Comparison of ENCODE assay signal across 11 cellular contexts in genomic region chr15:73368301-73369072, GRCh38. TPM values are rescaled to one million over a fixed set of nuclear protein-coding genes. Genes with fewer than 3 reads are reported as not detected.
A peak's percentile ranks its signal among the peaks of the same experiment; 100 is the strongest.
DNase-seq lines count a peak whose midpoint lies in the region; ATAC-seq lines count a peak whose summit lies in the region.
"Had no signal": no experiment of that assay in that cellular context is flagged by ENCODE, and none has a peak within 500 bp of the region (broad histone marks: within the 10 kb centered on the region; RNA-seq: fewer than 3 reads in every experiment).

Gene HCN4 (minus strand): TSS chr15:73368958. CDS start chr15:73368270, 688 bp downstream.

- H3K9me3 ChIP-seq in duodenal mucosa (ENCODE audit: control insufficient read depth in 1 of 2, low read length in 2 of 2) (no peaks in the 10 kb centered on the region), mesodermal cell (ENCODE audit: control insufficient read depth, low read length) (no peaks in the 10 kb centered on the region)
- H3K9me3 ChIP-seq: tibial nerve had no signal

- H3K36me3 ChIP-seq in duodenal mucosa (ENCODE audit: control insufficient read depth in 1 of 2, insufficient read depth in 2 of 2, low read length in 2 of 2) (no peaks in the 10 kb centered on the region), mesodermal cell (ENCODE audit: control insufficient read depth, insufficient read depth, low read length) (no peaks in the 10 kb centered on the region)
- H3K36me3 ChIP-seq: tibial nerve had no signal

- peaks cover 0 to 5% of the 10 kb centered on the region in 2 donors for H3K4me1 ChIP-seq in duodenal mucosa (ENCODE audit: control insufficient read depth in 1 of 2, insufficient read depth in 2 of 2, low read length in 2 of 2)
- peaks cover 20% of the 10 kb centered on the region for H3K4me1 ChIP-seq in mesodermal cell (ENCODE audit: control insufficient read depth, insufficient read depth, low read length, poor library complexity, severe bottlenecking)

- DNase-seq in AG20443 (ENCODE audit: low spot score) (peak; percentile 60), NCI-H1092 treated with DMSO at 0.1 percent for 48 hours (lab: John Stamatoyannopoulos, UW) (peak; percentile 30), DMS153 (lab: John Stamatoyannopoulos, UW) (no peak), inferior parietal cortex (ENCODE audit: extremely low spot score) (no peak), cerebellum (ENCODE audit: low spot score) (no peak)
- DNase-seq: effector memory CD8-positive, alpha-beta T cell had no signal

- peaks cover 38 to 60% of the 10 kb centered on the region in 2 donors for H3K27me3 ChIP-seq in duodenal mucosa (ENCODE audit: control insufficient read depth in 1 of 2, insufficient read depth in 2 of 2, low read length in 2 of 2)

- peak within 1 kb of the TSS; percentile 8 to 16 for H3K4me3 ChIP-seq in duodenal mucosa (ENCODE audit: low read depth in 1 of 2, low read length in 2 of 2)
- peak within 1 kb of the TSS; percentile 52 for H3K4me3 ChIP-seq in mesodermal cell (ENCODE audit: extremely low read depth, insufficient read depth, low read length, poor library complexity, severe bottlenecking)

- no peak for ATAC-seq in HG02840 (IDR thresholded peaks at IDR 0.05; ENCODE audit: low FRiP score, unreplicated experiment)
- ATAC-seq: effector memory CD8-positive, alpha-beta T cell had no signal

- H3K9ac ChIP-seq in duodenal mucosa (ENCODE audit: low read depth in 1 of 2, low read length in 2 of 2) = no peak within 1 kb of the TSS

- WGBS in mesodermal cell (ENCODE audit: insufficient coverage in 2 of 2), 2 experiments = 0% methylated on average over 76 to 85 of the region's 106 CpGs

- H3K27ac ChIP-seq in duodenal mucosa (ENCODE audit: low read depth, low read length) (no peak within 1 kb of the TSS), mesodermal cell (ENCODE audit: low read depth, low read length, severe bottlenecking) (no peak within 1 kb of the TSS)
- H3K27ac ChIP-seq: tibial nerve had no signal

RNA-seq across cellular contexts. Expression of gene HCN4, which starts in this region (rescaled TPM):
- polyA plus RNA-seq in mesodermal cell (2013, experiment 1 of 2) = 1.3 TPM
- polyA plus RNA-seq in mesodermal cell (2013, experiment 2 of 2) = 1.6 TPM
- total RNA-seq in cerebellum = 5.9 TPM
- total RNA-seq: posterior vena cava, tibial nerve had no signal

Comparison
In these comparisons a context has a peak if more than half of its experiments do, and no peak if none do; other contexts are left out.
1. DNase-seq: peak in AG20443 (single experiment) and NCI-H1092 treated with DMSO at 0.1 percent for 48 hours (single experiment); none in DMS153 (single experiment), inferior parietal cortex (single experiment) and cerebellum (single experiment).